In the genomic region with DNA sequence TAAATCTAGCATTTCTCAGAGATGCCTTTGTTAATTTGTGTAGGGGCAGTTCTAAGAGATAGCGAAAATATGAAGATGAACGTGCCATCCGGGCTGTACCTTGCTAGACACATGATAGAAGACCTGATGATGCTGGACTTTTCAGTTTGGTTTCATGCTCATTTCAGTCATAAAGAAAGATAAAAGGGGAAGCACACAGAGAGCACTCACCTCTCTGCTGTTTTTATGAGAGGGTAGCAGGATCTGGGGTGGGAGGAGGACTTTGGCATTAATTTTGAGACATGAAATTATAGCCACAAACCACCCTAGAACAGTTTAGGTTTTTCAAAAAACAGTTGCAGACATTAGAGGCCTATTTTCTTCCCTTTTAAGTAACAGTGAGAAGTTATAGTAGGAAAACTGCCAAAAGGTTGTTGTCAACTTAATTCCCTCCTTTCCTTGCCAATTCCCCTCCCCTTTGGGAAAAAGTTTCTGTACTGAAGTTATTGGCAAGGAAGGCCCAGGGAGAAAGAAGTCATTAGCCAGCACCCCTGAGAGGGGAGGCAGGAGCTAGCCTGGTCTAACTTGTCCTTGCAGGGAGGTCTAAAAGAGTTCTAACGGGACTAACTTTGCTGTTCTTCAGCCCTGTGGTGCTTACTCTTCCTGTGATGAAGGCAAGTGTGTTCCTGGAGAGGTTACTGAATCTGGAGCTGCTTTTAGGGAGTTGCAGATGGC, we compare ENCODE assay signal across 8 cellular contexts. TPM values are rescaled to one million over a fixed set of nuclear protein-coding genes. Genes with fewer than 3 reads are reported as not detected.
DNase-seq lines count a peak whose midpoint lies in the region; ATAC-seq, FAIRE-seq and TF ChIP-seq lines count a peak whose summit lies in the region.

No MANE protein-coding gene starts in this region.

- no peak overlapping the region for H3K9ac ChIP-seq in endothelial cell of umbilical vein (replicated peaks; ENCODE audit: extremely low read depth, insufficient read depth, low read length)
- H3K9ac ChIP-seq in neural progenitor cell = no peak overlapping the region

- POLR2A ChIA-PET in endothelial cell of umbilical vein (lab: Charles Lee) = no interaction called here

- H3K27me3 Mint-ChIP-seq in neural progenitor cell (ENCODE audit: insufficient read depth, low read depth) = no peaks in the 10 kb centered on the region

- peak overlapping the region; percentile 76 for H3K4me3 Mint-ChIP-seq in stimulated activated effector memory CD8-positive, alpha-beta T cell treated with anti-CD3 and anti-CD28 coated beads, Interleukin-12 subunit alpha, Interleukin-12 subunit beta, amount 100 ng/mL, for 72 hours
- no peak overlapping the region for H3K4me3 Mint-ChIP-seq in neural progenitor cell

- H3F3A ChIP-seq in neural progenitor cell (ENCODE audit: low read depth) = peaks cover 18% of the 10 kb centered on the region

- peak overlapping the region; percentile 83 for H3K27ac Mint-ChIP-seq in stimulated activated effector memory CD8-positive, alpha-beta T cell treated with anti-CD3 and anti-CD28 coated beads, Interleukin-12 subunit alpha, Interleukin-12 subunit beta, amount 100 ng/mL, for 72 hours
- no peak overlapping the region for H3K27ac Mint-ChIP-seq in neural progenitor cell

- H4K20me1 ChIP-seq in endothelial cell of umbilical vein (replicated peaks; ENCODE audit: control insufficient read depth, extremely low read depth, insufficient read depth, low read length) = no peaks in the 10 kb centered on the region
- H4K20me1 ChIP-seq in neural progenitor cell (ENCODE audit: low read depth) = no peaks in the 10 kb centered on the region

- dilution Hi-C loops in endothelial cell of umbilical vein (cut with MboI; ENCODE audit: extremely low pct_ligation_motif_present, low sequenced_read_pairs) = no loop called here

- H3K36me3 Mint-ChIP-seq in stimulated activated effector memory CD8-positive, alpha-beta T cell treated with anti-CD3 and anti-CD28 coated beads, Interleukin-12 subunit alpha, Interleukin-12 subunit beta, amount 100 ng/mL, for 72 hours = no peaks in the 10 kb centered on the region
- H3K36me3 Mint-ChIP-seq in neural progenitor cell = no peaks in the 10 kb centered on the region

- H2AFZ ChIP-seq in endothelial cell of umbilical vein (ENCODE audit: low read depth, low read length) = no peak overlapping the region
- no peak overlapping the region for H2AFZ ChIP-seq in neural progenitor cell (replicated peaks)

- no peaks in the 10 kb centered on the region for H3K9me3 ChIP-seq in endothelial cell of umbilical vein (replicated peaks; ENCODE audit: control insufficient read depth, insufficient read depth, low read length)
- no peaks in the 10 kb centered on the region for H3K9me3 ChIP-seq in neural progenitor cell (ENCODE audit: low read depth)

- H3K9me3 Mint-ChIP-seq in stimulated activated effector memory CD8-positive, alpha-beta T cell treated with anti-CD3 and anti-CD28 coated beads, Interleukin-12 subunit alpha, Interleukin-12 subunit beta, amount 100 ng/mL, for 72 hours = no peaks in the 10 kb centered on the region
- H3K9me3 Mint-ChIP-seq in neural progenitor cell = no peaks in the 10 kb centered on the region

- ATAC-seq in GM21423 (IDR thresholded peaks at IDR 0.05; ENCODE audit: unreplicated experiment) = peak; percentile 68
- ATAC-seq in HG03575 (IDR thresholded peaks at IDR 0.05; ENCODE audit: extremely low read depth, insufficient number of reproducible peaks, low FRiP score, unreplicated experiment) = peak; percentile 86
- ATAC-seq in stimulated activated effector memory CD8-positive, alpha-beta T cell treated with anti-CD3 and anti-CD28 coated beads, Interleukin-12 subunit alpha, Interleukin-12 subunit beta, amount 100 ng/mL, for 72 hours = peak; percentile 90

- H3K4me3 ChIP-seq in GM12864 (ENCODE audit: low read depth, low read length) (peak overlapping the region; percentile 70; the same call in 1 of the 2 replicates), endothelial cell of umbilical vein (replicated peaks in 1 of 3; ENCODE audit: insufficient read depth in 1 of 3, low read depth in 1 of 3, low read length in 3 of 3) (no peak overlapping the region), neural progenitor cell (no peak overlapping the region)

- H3K9me1 ChIP-seq in endothelial cell of umbilical vein (replicated peaks; ENCODE audit: control insufficient read depth, extremely low read depth, insufficient read depth, low read length) = no peaks in the 10 kb centered on the region

- H3K79me2 ChIP-seq in endothelial cell of umbilical vein (ENCODE audit: control insufficient read depth, insufficient read depth, low read length) (peaks cover 55% of the 10 kb centered on the region), neural progenitor cell (ENCODE audit: low read depth) (peaks cover 6% of the 10 kb centered on the region)

- peaks cover 31% of the 10 kb centered on the region for H3K4me1 Mint-ChIP-seq in stimulated activated effector memory CD8-positive, alpha-beta T cell treated with anti-CD3 and anti-CD28 coated beads, Interleukin-12 subunit alpha, Interleukin-12 subunit beta, amount 100 ng/mL, for 72 hours
- peaks cover 20% of the 10 kb centered on the region for H3K4me1 Mint-ChIP-seq in neural progenitor cell

- TF ChIP-seq POLR2A in endothelial cell of umbilical vein (IDR thresholded peaks at IDR 0.05; ENCODE audit: low read depth, low read length) = no peak

- CTCF ChIA-PET in endothelial cell of umbilical vein (lab: Charles Lee) = interaction anchor here (1.1 to 1.4 kb wide), 3 partner anchors 14 to 171 kb away, joined by 4 to 5 read pairs (median 4); no protein-coding TSS in a partner anchor

- intact Hi-C loops in endothelial cell of umbilical vein (cut with micrococcal nuclease) = no loop called here

- H3K4me2 ChIP-seq in endothelial cell of umbilical vein (ENCODE audit: insufficient read depth, low read length) (no peak overlapping the region), neural progenitor cell (no peak overlapping the region)

- H3K36me3 ChIP-seq in endothelial cell of umbilical vein (ENCODE audit: control insufficient read depth in 2 of 2, extremely low read depth in 1 of 2, insufficient read depth in 2 of 2, low read length in 2 of 2) = no peaks in the 10 kb centered on the region
- H3K36me3 ChIP-seq in neural progenitor cell = no peaks in the 10 kb centered on the region

- H3K27me3 ChIP-seq in endothelial cell of umbilical vein (ENCODE audit: control insufficient read depth in 2 of 2, insufficient read depth in 2 of 2, low read length in 2 of 2) (no peaks in the 10 kb centered on the region), neural progenitor cell (no peaks in the 10 kb centered on the region)

- no peak for FAIRE-seq in endothelial cell of umbilical vein (lab: Jason Lieb, UNC)

- TF ChIP-seq CTCF in GM12864 (IDR thresholded peaks at IDR 0.05; ENCODE audit: low read depth, low read length, missing control alignments) (no peak), endothelial cell of umbilical vein (IDR thresholded peaks at IDR 0.05; ENCODE audit: extremely low read depth in 1 of 2, insufficient read depth in 1 of 2, low read depth in 1 of 2, low read length in 2 of 2) (no peak), neural progenitor cell (IDR thresholded peaks at IDR 0.05) (no peak)

- DNase-seq in GM12864 (ENCODE audit: low read depth) = peak; percentile 87
- peak; percentile 67 for DNase-seq in endothelial cell of umbilical vein (ENCODE audit: low read depth, low spot score)
- peak in 1 of 2 donors; percentile 58 for DNase-seq in stimulated activated effector memory CD8-positive, alpha-beta T cell treated with anti-CD3 and anti-CD28 coated beads, Interleukin-12 subunit alpha, Interleukin-12 subunit beta, amount 100 ng/mL, for 72 hours (ENCODE audit: low spot score in 2 of 2)
- DNase-seq in effector CD8-positive, alpha-beta T cell (lab: John Stamatoyannopoulos, UW) = no peak
- no peak for DNase-seq in neural progenitor cell (ENCODE audit: low spot score)
- no peak for DNase-seq in activated CD8-positive, alpha-beta memory T cell treated with anti-CD3 and anti-CD28 coated beads, Interleukin-2, amount 50 U/mL, for 4 hours

- H3K27ac ChIP-seq in endothelial cell of umbilical vein (ENCODE audit: insufficient read depth, low read depth, low read length) (no peak overlapping the region), neural progenitor cell (no peak overlapping the region)

- no TSS peak for BruUV-seq in endothelial cell of umbilical vein (replicated peaks; lab: Mats Ljungman, UMichigan)

- H3K4me1 ChIP-seq in endothelial cell of umbilical vein (ENCODE audit: control insufficient read depth, extremely low read depth, insufficient read depth, low read length) (peaks cover 24% of the 10 kb centered on the region), neural progenitor cell (peaks cover 13% of the 10 kb centered on the region)

TF ChIP-seq in endothelial cell of umbilical vein, 7 proteins besides CTCF, POLR2A, EP300 and RAD21:
- TF ChIP-seq EZH2 (IDR thresholded peaks at IDR 0.05; ENCODE audit: borderline replicate concordance, low read depth, low read length, severe bottlenecking) (no peak), POLR2AphosphoS5 (IDR thresholded peaks at IDR 0.05; ENCODE audit: insufficient read depth, low read depth, low read length) (no peak), JUN (IDR thresholded peaks at IDR 0.05; ENCODE audit: borderline replicate concordance, insufficient read depth, insufficient read length, low read depth) (no peak), FOS (IDR thresholded peaks at IDR 0.05; ENCODE audit: borderline replicate concordance, insufficient read depth, low read length) (no peak), GATA2 (IDR thresholded peaks at IDR 0.05; ENCODE audit: insufficient read depth, insufficient read length, low read depth, low read length) (no peak), MYC (IDR thresholded peaks at IDR 0.05; ENCODE audit: low read depth, low read length) (no peak)
- TF ChIP-seq, protein P1, sequence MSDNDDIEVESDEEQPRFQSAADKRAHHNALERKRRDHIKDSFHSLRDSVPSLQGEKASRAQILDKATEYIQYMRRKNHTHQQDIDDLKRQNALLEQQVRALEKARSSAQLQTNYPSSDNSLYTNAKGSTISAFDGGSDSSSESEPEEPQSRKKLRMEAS (IDR thresholded peaks at IDR 0.05; ENCODE audit: insufficient read depth, insufficient read length) = no peak
TF ChIP-seq in endothelial cell of umbilical vein: peak in this region for 0.

RNA-seq across cellular contexts. Expression of a gene that starts 2.7 kb away (rescaled TPM):
- total RNA-seq in endothelial cell of umbilical vein (22.6 and 24.9 TPM in 2 replicates), neural progenitor cell (ENCODE audit: low replicate concordance) (5.8 and 6.7 TPM in 2 replicates)
- 18.4 and 18.6 TPM in 2 replicates for polyA plus RNA-seq in endothelial cell of umbilical vein
- polyA plus RNA-seq in endothelial cell of umbilical vein (2011; cell fraction: cytosol; rRNA removed) = 17.6 and 18.5 TPM in 2 replicates
- 33.9 and 35.7 TPM in 2 replicates for polyA plus RNA-seq in endothelial cell of umbilical vein (2011; cell fraction: nucleus; rRNA removed)
- 17.2 and 20.6 TPM in 2 replicates for polyA plus RNA-seq in endothelial cell of umbilical vein (2012)
- polyA minus RNA-seq in endothelial cell of umbilical vein = 33.8 and 39.2 TPM in 2 replicates
- 30.7 TPM for polyA minus RNA-seq in endothelial cell of umbilical vein (2011; cell fraction: cytosol; rRNA and poly(A)+ RNA removed)
- polyA minus RNA-seq in endothelial cell of umbilical vein (2011; cell fraction: nucleus; rRNA and poly(A)+ RNA removed) = 75.4 and 81.3 TPM in 2 replicates

Comparison
In these comparisons a context has a peak if more than half of its experiments do, and no peak if none do; other contexts are left out.
1. DNase-seq: peak in GM12864 (single experiment) and endothelial cell of umbilical vein (single experiment); none in effector CD8-positive, alpha-beta T cell (single experiment), neural progenitor cell (single experiment) and activated CD8-positive, alpha-beta memory T cell treated with anti-CD3 and anti-CD28 coated beads, Interleukin-2, amount 50 U/mL, for 4 hours (single experiment).
2. Peak in every context shown above with its lines, with median percentiles within 50 percentile points of each other: ATAC-seq.